ENCODE assay signal across 10 cellular contexts in genomic region chr6:87925373-87926060, GRCh38.
A peak's percentile ranks its signal among the peaks of the same experiment; 100 is the strongest.
DNase-seq lines count a peak whose midpoint lies in the region; ATAC-seq and TF ChIP-seq lines count a peak whose summit lies in the region.
"Had no signal": no experiment of that assay in that cellular context is flagged by ENCODE, and none has a peak within 500 bp of the region (broad histone marks: within the 10 kb centered on the region; RNA-seq: fewer than 3 reads in every experiment).

No MANE protein-coding gene starts in this region.

- DNase-seq in immature natural killer cell (peak; percentile 72 to 77 (median 75)), breast epithelium (ENCODE audit: low spot score in 2 of 2) (no peak), globus pallidus (ENCODE audit: low spot score) (no peak), A673 (ENCODE audit: low spot score) (no peak)
- DNase-seq in stimulated activated CD4-positive, alpha-beta T cell treated with anti-CD3 and anti-CD28 coated beads, Interleukin-4, amount 100 ng/mL, for 4 hours = no peak

- H3K4me3 Mint-ChIP-seq in immature natural killer cell = peak overlapping the region; percentile 38 to 72 (median 54)
- H3K4me3 Mint-ChIP-seq: activated naive CD8-positive, alpha-beta T cell had no signal

- H3K4me1 ChIP-seq in breast epithelium = no peaks in the 10 kb centered on the region
- no peaks in the 10 kb centered on the region for H3K4me1 ChIP-seq in A673 (ENCODE audit: insufficient read depth, low read length, poor library complexity, severe bottlenecking)

- CTCF ChIA-PET in A673 (lab: Charles Lee) = no interaction called here

- no TSS peak for BruUV-seq in A673 (replicated peaks; lab: Mats Ljungman, UMichigan)

- intact Hi-C loops in breast epithelium (cut with DNase I; ENCODE audit: low total_unique reads) (no loop called here), A673 (cut with micrococcal nuclease; ENCODE audit: unreplicated experiment) (loop anchor here (5.0 kb wide), 1 partner anchor 312 kb away; no protein-coding TSS in a partner anchor)

- peak; percentile 51 for ATAC-seq in GM18520 (IDR thresholded peaks at IDR 0.05; ENCODE audit: unreplicated experiment)
- peak; percentile 56 for ATAC-seq in GM21528 (IDR thresholded peaks at IDR 0.05; ENCODE audit: low FRiP score, unreplicated experiment)
- peak; percentile 31 for ATAC-seq in HG03469 (IDR thresholded peaks at IDR 0.05; ENCODE audit: unreplicated experiment)

- H3K36me3 ChIP-seq in breast epithelium (no peaks in the 10 kb centered on the region), A673 (ENCODE audit: insufficient read depth, low read length, poor library complexity, severe bottlenecking) (no peaks in the 10 kb centered on the region)

- POLR2A ChIA-PET in A673 (lab: Charles Lee; ENCODE audit: low non-redundant PET) = no interaction called here

- peaks cover 0 to 8% (median 3%) of the 10 kb centered on the region in 3 donors for H3K36me3 Mint-ChIP-seq in immature natural killer cell
- H3K36me3 Mint-ChIP-seq: activated naive CD8-positive, alpha-beta T cell had no signal

- no peak for TF ChIP-seq POLR2A in breast epithelium (IDR thresholded peaks at IDR 0.05)

- H3K4me3 ChIP-seq in breast epithelium (no peak overlapping the region), A673 (ENCODE audit: low read depth, low read length, poor library complexity, severe bottlenecking) (no peak overlapping the region)
- H3K4me3 ChIP-seq: hepatocyte had no signal

- H3K27me3 ChIP-seq in breast epithelium = no peaks in the 10 kb centered on the region
- no peaks in the 10 kb centered on the region for H3K27me3 ChIP-seq in A673 (replicated peaks; ENCODE audit: insufficient read depth, low read depth, low read length, poor library complexity)
- H3K27me3 ChIP-seq: hepatocyte had no signal

- TF ChIP-seq CTCF in breast epithelium (IDR thresholded peaks at IDR 0.05) = no peak
- TF ChIP-seq CTCF in A673 (conservative IDR thresholded peaks at IDR 0.05; ENCODE audit: low read depth, low read length) = no peak

- no peaks in the 10 kb centered on the region for H3K9me3 Mint-ChIP-seq in immature natural killer cell

- H3K27ac Mint-ChIP-seq in immature natural killer cell = peak overlapping the region in 4 of 6 donors; percentile 12 to 65 (median 58)
- H3K27ac Mint-ChIP-seq: activated naive CD8-positive, alpha-beta T cell had no signal

- no peaks in the 10 kb centered on the region for H3K9me3 ChIP-seq in breast epithelium
- no peaks in the 10 kb centered on the region for H3K9me3 ChIP-seq in A673 (ENCODE audit: low read depth, low read length, poor library complexity, severe bottlenecking)

- peaks cover 36 to 53% of the 10 kb centered on the region in 2 donors for H3K4me1 Mint-ChIP-seq in immature natural killer cell

- H3K27ac ChIP-seq in breast epithelium (no peak overlapping the region), A673 (ENCODE audit: low read depth, low read length, poor library complexity, severe bottlenecking) (no peak overlapping the region)
- H3K27ac ChIP-seq: hepatocyte had no signal

- H3K27me3 Mint-ChIP-seq in immature natural killer cell (ENCODE audit: low read depth in 3 of 3) = peaks cover 4 to 18% (median 8%) of the 10 kb centered on the region in 3 donors

Comparison
In these comparisons a context has a peak if more than half of its experiments do, and no peak if none do; other contexts are left out.
1. DNase-seq: peak in immature natural killer cell (3 of 3); none in breast epithelium (0 of 2), stimulated activated CD4-positive, alpha-beta T cell treated with anti-CD3 and anti-CD28 coated beads, Interleukin-4, amount 100 ng/mL, for 4 hours (0 of 2), globus pallidus (single experiment) and A673 (single experiment).
2. Peak in every context shown above with its lines, with median percentiles within 50 percentile points of each other: ATAC-seq.